ENCODE assay signal across 19 cellular contexts in the genomic region with DNA sequence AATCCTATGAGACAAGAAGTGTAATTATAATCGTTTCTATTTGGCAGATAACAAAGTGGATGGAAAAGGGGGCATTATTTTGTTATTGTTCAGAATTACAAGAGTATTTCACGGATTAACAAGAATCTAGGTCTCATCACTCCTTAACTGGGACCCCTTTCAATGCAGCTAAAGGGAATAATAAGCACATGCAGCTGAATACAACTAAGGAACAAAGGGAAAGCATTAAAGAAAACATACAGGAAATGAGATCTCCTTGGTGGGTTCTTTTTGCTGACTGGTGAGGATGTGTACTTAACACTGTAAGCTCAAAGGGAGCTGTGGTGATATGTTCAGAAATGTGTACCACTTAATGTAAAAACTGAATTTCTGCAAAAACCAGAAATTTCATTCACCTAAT.
DNase-seq lines count a peak whose midpoint lies in the region; FAIRE-seq and TF ChIP-seq lines count a peak whose summit lies in the region.
"Had no signal": no experiment of that assay in that cellular context is flagged by ENCODE, and none has a peak within 500 bp of the region (broad histone marks: within the 10 kb centered on the region; RNA-seq: fewer than 3 reads in every experiment).

No MANE protein-coding gene starts in this region.

- intact Hi-C loops in stomach (cut with DNase I; ENCODE audit: low total_unique reads) = no loop called here

- no peak for TF ChIP-seq EP300 in stomach (IDR thresholded peaks at IDR 0.05)

- no peak overlapping the region for H2AFZ ChIP-seq in MM.1S (ENCODE audit: low read length)
- H2AFZ ChIP-seq: GM23338 had no signal

- peaks cover 6% of the 10 kb centered on the region; the same call in 1 of the 2 replicates for H3K4me1 ChIP-seq in MM.1S (ENCODE audit: low read length)
- no peaks in the 10 kb centered on the region for H3K4me1 ChIP-seq in stomach
- H3K4me1 ChIP-seq: BLaER1 treated with 17β-estradiol and CSF1 and Interleukin-3, amounts not matched to agents 10 nM and 100 nM had no signal

- H3K27me3 ChIP-seq in MM.1S (replicated peaks; ENCODE audit: insufficient read depth, low read length) (no peaks in the 10 kb centered on the region), stomach (no peaks in the 10 kb centered on the region)
- H3K27me3 ChIP-seq: BLaER1 treated with 17β-estradiol and CSF1 and Interleukin-3, amounts not matched to agents 10 nM and 100 nM had no signal

- TF ChIP-seq POLR2A in stomach (IDR thresholded peaks at IDR 0.05) = no peak

- DNase-seq in D721Med (ENCODE audit: insufficient read length, low spot score) (no peak), MM.1S (peak; percentile 16), endothelial cell (ENCODE audit: low spot score) (no peak), retinal pigment epithelial cell (ENCODE audit: low read depth) (peak; percentile 3), NCI-H2029 (lab: John Stamatoyannopoulos, UW) (no peak), stomach (no peak)
- no peak for DNase-seq in stimulated activated CD4-positive, alpha-beta T cell treated with anti-CD3 and anti-CD28 coated beads, Interleukin-12 subunit alpha, Interleukin-12 subunit beta, amount 100 ng/mL, for 4 hours
- DNase-seq: 8988T; Calu3; CD8-positive, alpha-beta T cell; DMS 273 treated with DMSO at 0.1 percent for 48 hours; DMS53; HCEC 1CT; IMR-90 had no signal

- H3K4me3 ChIP-seq in MM.1S (ENCODE audit: low read length) (no peak overlapping the region), retinal pigment epithelial cell (ENCODE audit: low read length) (no peak overlapping the region), stomach (no peak overlapping the region)
- H3K4me3 ChIP-seq: BLaER1 treated with 17β-estradiol and CSF1 and Interleukin-3, amounts not matched to agents 10 nM and 100 nM; GM23338 had no signal

- H3K36me3 ChIP-seq in MM.1S (replicated peaks; ENCODE audit: insufficient read depth, low read length) (no peaks in the 10 kb centered on the region; the same call in 1 of the 2 replicates), stomach (peaks cover 9 to 83% (median 68%) of the 10 kb centered on the region in 4 donors)

- H4K20me1 ChIP-seq in MM.1S (ENCODE audit: insufficient read depth, low read length) = no peaks in the 10 kb centered on the region
- H4K20me1 ChIP-seq: BLaER1 treated with 17β-estradiol and CSF1 and Interleukin-3, amounts not matched to agents 10 nM and 100 nM had no signal

- no peaks in the 10 kb centered on the region for H3K79me2 ChIP-seq in MM.1S (ENCODE audit: low read length)

- no peaks in the 10 kb centered on the region for H3K9me3 Mint-ChIP-seq in endothelial cell (ENCODE audit: unreplicated experiment)
- H3K9me3 Mint-ChIP-seq: CD8-positive, alpha-beta T cell; GM23338 had no signal

- 67 to 82% (median 80%) methylated on average over 2 of the region's 2 CpGs for WGBS in stomach, 5 donors

- H3K9me2 ChIP-seq in MM.1S (replicated peaks; ENCODE audit: insufficient read depth, low read length) = no peaks in the 10 kb centered on the region

- peak overlapping the region; percentile 0 for H3K27ac Mint-ChIP-seq in endothelial cell (ENCODE audit: unreplicated experiment)
- H3K27ac Mint-ChIP-seq: B cell; CD8-positive, alpha-beta T cell; GM23338 had no signal

- H3F3A ChIP-seq in MM.1S (ENCODE audit: insufficient read depth, low read length) = no peaks in the 10 kb centered on the region

- H3K4me1 Mint-ChIP-seq in endothelial cell (ENCODE audit: unreplicated experiment) = no peaks in the 10 kb centered on the region
- H3K4me1 Mint-ChIP-seq: B cell, GM23338 had no signal

- H3K9me3 ChIP-seq in MM.1S (replicated peaks; ENCODE audit: insufficient read depth, low read length) (no peaks in the 10 kb centered on the region), stomach (no peaks in the 10 kb centered on the region)

- peaks cover 24% of the 10 kb centered on the region for H3K36me3 Mint-ChIP-seq in endothelial cell (ENCODE audit: low read depth, unreplicated experiment)

- peak; percentile 38 for FAIRE-seq in D721Med (lab: Jason Lieb, UNC)
- FAIRE-seq: GM12891, HTR-8/SVneo had no signal

- peaks cover 3% of the 10 kb centered on the region for H3K27me3 Mint-ChIP-seq in endothelial cell (ENCODE audit: unreplicated experiment)
- H3K27me3 Mint-ChIP-seq: B cell had no signal

- H3K4me3 Mint-ChIP-seq in endothelial cell (ENCODE audit: unreplicated experiment) = no peak overlapping the region
- H3K4me3 Mint-ChIP-seq: B cell; CD8-positive, alpha-beta T cell; GM23338 had no signal

- H3K27ac ChIP-seq in MM.1S (ENCODE audit: low read length) (no peak overlapping the region), stomach (no peak overlapping the region)
- H3K27ac ChIP-seq: BLaER1 treated with 17β-estradiol and CSF1 and Interleukin-3, amounts not matched to agents 10 nM and 100 nM had no signal

- no peak overlapping the region for H3K4me2 ChIP-seq in MM.1S (ENCODE audit: low read depth, low read length)
- H3K4me2 ChIP-seq: BLaER1 treated with 17β-estradiol and CSF1 and Interleukin-3, amounts not matched to agents 10 nM and 100 nM; GM23338 had no signal

- TF ChIP-seq CTCF in D721Med (IDR thresholded peaks at IDR 0.05; ENCODE audit: insufficient read depth, missing control alignments) (no peak), MM.1S (IDR thresholded peaks at IDR 0.05; ENCODE audit: low read length) (no peak), endothelial cell (IDR thresholded peaks at IDR 0.05; ENCODE audit: unreplicated experiment) (no peak), retinal pigment epithelial cell (conservative IDR thresholded peaks at IDR 0.05; ENCODE audit: low read depth, low read length) (no peak), stomach (IDR thresholded peaks at IDR 0.05) (no peak)

- no peak overlapping the region for H3K9ac ChIP-seq in MM.1S (ENCODE audit: low read length)
- H3K9ac ChIP-seq: BLaER1 treated with 17β-estradiol and CSF1 and Interleukin-3, amounts not matched to agents 10 nM and 100 nM had no signal

Comparison
In these comparisons a context has a peak if more than half of its experiments do, and no peak if none do; other contexts are left out.
1. DNase-seq: peak in MM.1S (single experiment) and retinal pigment epithelial cell (single experiment); none in D721Med (single experiment), endothelial cell (single experiment), NCI-H2029 (single experiment), stimulated activated CD4-positive, alpha-beta T cell treated with anti-CD3 and anti-CD28 coated beads, Interleukin-12 subunit alpha, Interleukin-12 subunit beta, amount 100 ng/mL, for 4 hours (single experiment) and stomach (single experiment).